ENCODE assay signal across 22 cellular contexts in the genomic region with DNA sequence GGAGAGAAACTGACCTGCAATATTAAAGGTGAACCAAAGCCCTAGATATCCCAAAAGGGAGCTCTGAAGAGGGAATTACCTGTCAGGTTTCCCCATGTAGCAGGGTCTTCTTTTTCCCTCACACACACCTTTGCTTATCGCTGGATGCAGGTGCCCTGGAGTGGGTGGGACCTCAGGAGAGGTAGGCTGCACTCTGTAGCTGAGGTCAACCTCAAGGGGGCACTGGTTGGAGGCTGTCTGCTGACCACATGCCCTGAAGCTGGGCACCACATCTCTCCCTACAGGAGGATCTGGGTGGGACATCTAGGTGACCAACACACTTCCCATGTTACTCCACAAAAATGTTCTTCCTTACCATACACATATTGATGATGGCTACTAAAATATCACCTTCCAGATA.
DNase-seq lines count a peak whose midpoint lies in the region; ATAC-seq, FAIRE-seq and TF ChIP-seq lines count a peak whose summit lies in the region.
"Had no signal": no experiment of that assay in that cellular context is flagged by ENCODE, and none has a peak within 500 bp of the region (broad histone marks: within the 10 kb centered on the region; RNA-seq: fewer than 3 reads in every experiment).

No MANE protein-coding gene starts in this region.

- peak; percentile 79 for ATAC-seq in WTC11
- no peak for ATAC-seq in HG03571 (IDR thresholded peaks at IDR 0.05; ENCODE audit: unreplicated experiment)
- ATAC-seq in pancreas, result no peak
- ATAC-seq: CD8-positive, alpha-beta T cell had no signal

- H3K23ac ChIP-seq in H9 (ENCODE audit: insufficient read length, low read depth, low read length) (no peak overlapping the region), mesenchymal stem cell (ENCODE audit: low read length in 2 of 2) (no peak overlapping the region)

- H3K9me3 ChIP-seq in H9 (ENCODE audit: control insufficient read depth, low read depth, low read length) (no peaks in the 10 kb centered on the region), mesenchymal stem cell (ENCODE audit: control insufficient read depth, low read length) (no peaks in the 10 kb centered on the region), pancreas (no peaks in the 10 kb centered on the region)

- H2BK5ac ChIP-seq in H9 (ENCODE audit: insufficient read length, low read length) (no peak overlapping the region), mesenchymal stem cell (ENCODE audit: low read depth, low read length, poor library complexity, severe bottlenecking) (no peak overlapping the region)

- H3K36me3 Mint-ChIP-seq in H9 (ENCODE audit: insufficient read depth in 1 of 3, low read depth in 3 of 3), result peaks cover 0 to 13% (median 2%) of the 10 kb centered on the region in 3 experiments; a peak in 6 of 7 replicates
- H3K36me3 Mint-ChIP-seq in WTC11, result peaks cover 14% of the 10 kb centered on the region
- H3K36me3 Mint-ChIP-seq: CD14-positive monocyte; CD8-positive, alpha-beta T cell; IgD-negative memory B cell had no signal

- H3K4me2 ChIP-seq in H9 (ENCODE audit: insufficient read depth, insufficient read length, low read length), result no peak overlapping the region
- H3K4me2 ChIP-seq in mesenchymal stem cell (ENCODE audit: low read length, poor library complexity, severe bottlenecking), result peak overlapping the region; percentile 6

- no peak overlapping the region for H2BK12ac ChIP-seq in H9 (ENCODE audit: insufficient read length, low read depth, low read length)
- no peak overlapping the region for H2BK12ac ChIP-seq in mesenchymal stem cell (ENCODE audit: low read length in 2 of 2)

- H3K9ac ChIP-seq in H9 (ENCODE audit: extremely low read depth, insufficient read length, low read length) (no peak overlapping the region), mesenchymal stem cell (ENCODE audit: low read length) (no peak overlapping the region)

- H3K27ac ChIP-seq in C4-2B, result no peak overlapping the region
- no peak overlapping the region for H3K27ac ChIP-seq in H9 (ENCODE audit: insufficient read length, low read depth, low read length)
- H3K27ac ChIP-seq in mesenchymal stem cell (ENCODE audit: low read length, poor library complexity, severe bottlenecking), result no peak overlapping the region
- no peak overlapping the region for H3K27ac ChIP-seq in pancreas

- no peak overlapping the region for H3K4ac ChIP-seq in H9 (ENCODE audit: low read depth, low read length)
- H3K4ac ChIP-seq in mesenchymal stem cell (ENCODE audit: low read depth in 1 of 2, low read length in 2 of 2), result no peak overlapping the region

- no peaks in the 10 kb centered on the region for H3K27me3 ChIP-seq in H9 (ENCODE audit: insufficient read depth, low read length)
- H3K27me3 ChIP-seq in mesenchymal stem cell (ENCODE audit: control insufficient read depth in 1 of 2, insufficient read depth in 1 of 2, low read length in 2 of 2), result no peaks in the 10 kb centered on the region
- no peaks in the 10 kb centered on the region for H3K27me3 ChIP-seq in pancreas

- H3K27ac Mint-ChIP-seq in H9 (no peak overlapping the region), WTC11 (no peak overlapping the region)
- H3K27ac Mint-ChIP-seq: B cell; CD14-positive monocyte; CD8-positive, alpha-beta T cell; IgD-negative memory B cell had no signal

- H2AFZ ChIP-seq in H9 (ENCODE audit: low read length), result no peak overlapping the region
- H2AFZ ChIP-seq in mesenchymal stem cell (ENCODE audit: low read depth, low read length), result no peak overlapping the region

- no peaks in the 10 kb centered on the region for H3K79me2 ChIP-seq in H9 (ENCODE audit: insufficient read depth, low read length)

- no peaks in the 10 kb centered on the region for H4K20me1 ChIP-seq in H9 (ENCODE audit: control insufficient read depth, insufficient read depth, insufficient read length)

- H3K4me1 ChIP-seq in H9 (ENCODE audit: insufficient read depth, low read length) (no peaks in the 10 kb centered on the region), mesenchymal stem cell (ENCODE audit: control insufficient read depth, insufficient read depth, low read depth, low read length) (no peaks in the 10 kb centered on the region), pancreas (peaks cover 0 to 6% (median 0%) of the 10 kb centered on the region in 3 donors)

- TF ChIP-seq CTCF in C4-2B (conservative IDR thresholded peaks at IDR 0.05) (peak; percentile 17), H9 (conservative IDR thresholded peaks at IDR 0.05) (peak; percentile 35; the same call in 2 of the 3 replicates), WTC11 (IDR thresholded peaks at IDR 0.05) (no peak), pancreas (IDR thresholded peaks at IDR 0.05) (no peak), GM10248 (IDR thresholded peaks at IDR 0.05; ENCODE audit: control extremely low read depth, extremely low read depth, low read depth, missing control alignments) (no peak)

- no peaks in the 10 kb centered on the region for H3K36me3 ChIP-seq in mesenchymal stem cell (ENCODE audit: control insufficient read depth in 1 of 2, insufficient read depth in 2 of 2, low read depth in 1 of 2, low read length in 2 of 2)
- no peaks in the 10 kb centered on the region for H3K36me3 ChIP-seq in pancreas

- H4K91ac ChIP-seq in H9 (ENCODE audit: insufficient read length, low read depth, low read length), result no peak overlapping the region
- H4K91ac ChIP-seq in mesenchymal stem cell (ENCODE audit: low read length), result no peak overlapping the region

- H3T11ph ChIP-seq in H9 (ENCODE audit: low read length), result no peak overlapping the region

- H3K14ac ChIP-seq in H9 (ENCODE audit: insufficient read depth, low read length) (no peak overlapping the region), mesenchymal stem cell (ENCODE audit: low read length in 2 of 2) (no peak overlapping the region)

- no peak overlapping the region for H3K56ac ChIP-seq in H9 (ENCODE audit: insufficient read length, low read depth, low read length)

- H4K8ac ChIP-seq in H9 (replicated peaks; ENCODE audit: insufficient read length, low read depth, low read length) (no peak overlapping the region), mesenchymal stem cell (ENCODE audit: low read length) (no peak overlapping the region)

- H2BK20ac ChIP-seq in H9 (ENCODE audit: low read depth, low read length, poor library complexity, severe bottlenecking), result no peak overlapping the region

- H2BK120ac ChIP-seq in H9 (ENCODE audit: low read depth, low read length, poor library complexity, severe bottlenecking), result no peak overlapping the region
- no peak overlapping the region for H2BK120ac ChIP-seq in mesenchymal stem cell (ENCODE audit: low read depth, low read length)

- no CpG with 5 or more reads among the region's 1 CpG for WGBS in H9 (ENCODE audit: extremely low coverage, insufficient read length, low lambda C conversion rate)
- 78% methylated on average over 1 of the region's 1 CpG for WGBS in mesenchymal stem cell
- 91 to 100% methylated on average over 1 of the region's 1 CpG for WGBS in pancreas, 2 donors

- H3K4me3 Mint-ChIP-seq in H9, result no peak overlapping the region
- H3K4me3 Mint-ChIP-seq in WTC11, result no peak overlapping the region
- H3K4me3 Mint-ChIP-seq: B cell; CD14-positive monocyte; CD8-positive, alpha-beta T cell; IgD-negative memory B cell had no signal

- intact Hi-C loops in pancreas (cut with DNase I), result no loop called here

- POLR2A ChIA-PET in WTC11 (lab: Charles Lee), result no interaction called here
- POLR2A ChIA-PET in GM10248 (lab: Yijun Ruan, JAX), result no interaction called here

- CTCF ChIA-PET in WTC11 (lab: Charles Lee), result interaction anchor here (0.8 to 1.2 kb wide), 3 partner anchors 14 to 56 kb away, joined by 3 to 4 read pairs (median 3); no protein-coding TSS in a partner anchor
- CTCF ChIA-PET in GM10248 (lab: Yijun Ruan, JAX), result interaction anchor here (1.0 to 1.6 kb wide), 4 partner anchors 9 to 48 kb away, joined by 3 to 5 read pairs (median 4); no protein-coding TSS in a partner anchor

- H3K18ac ChIP-seq in H9 (ENCODE audit: insufficient read length, low read depth, low read length), result no peak overlapping the region
- peak overlapping the region in 1 of 2 experiments; percentile 54 for H3K18ac ChIP-seq in mesenchymal stem cell (ENCODE audit: low read depth in 1 of 2, low read length in 2 of 2)

- H3K9me3 Mint-ChIP-seq in H9, result peaks cover 8 to 13% of the 10 kb centered on the region in 2 experiments; a peak in 4 of 5 replicates
- peaks cover 27% of the 10 kb centered on the region for H3K9me3 Mint-ChIP-seq in WTC11

- DNase-seq in H9 (no peak), WTC11 (ENCODE audit: low spot score) (peak; percentile 13), mesenchymal stem cell (no peak), UCSD-AML1 (lab: John Stamatoyannopoulos, UW; ENCODE audit: unreplicated experiment) (no peak), pancreas (no peak), GM10248 (ENCODE audit: extremely low spot score) (no peak)
- DNase-seq: CD8-positive, alpha-beta T cell; COR-L47; DMS153; DMS79 treated with DMSO at 0.1 percent for 48 hours; EL; GOT3; HCEC 1CT had no signal

- no peak overlapping the region for H2BK15ac ChIP-seq in H9 (ENCODE audit: low read depth, low read length)
- H2BK15ac ChIP-seq in mesenchymal stem cell (ENCODE audit: low read depth, poor library complexity, severe bottlenecking), result no peak overlapping the region

- FAIRE-seq in pancreas (lab: Jason Lieb, UNC), result no peak
- FAIRE-seq: A204.1, D721Med, G401.6, GM19239 had no signal

- H3K23me2 ChIP-seq in H9 (ENCODE audit: insufficient read length, low read depth, low read length, poor library complexity, severe bottlenecking), result no peaks in the 10 kb centered on the region

- H2AK5ac ChIP-seq in H9 (ENCODE audit: insufficient read length, low read length), result no peak overlapping the region
- no peak overlapping the region for H2AK5ac ChIP-seq in mesenchymal stem cell (ENCODE audit: low read length, severe bottlenecking)

- no peak overlapping the region for H4K5ac ChIP-seq in H9 (ENCODE audit: insufficient read length, low read depth, low read length)

- H3K4me3 ChIP-seq in mesenchymal stem cell (ENCODE audit: insufficient read depth in 1 of 2, low read depth in 1 of 2, low read length in 2 of 2) (no peak overlapping the region), pancreas (no peak overlapping the region)

- H3K27me3 Mint-ChIP-seq in H9 (ENCODE audit: low read depth) (no peaks in the 10 kb centered on the region), WTC11 (ENCODE audit: low read depth) (no peaks in the 10 kb centered on the region)
- H3K27me3 Mint-ChIP-seq: B cell, IgD-negative memory B cell had no signal

- no peaks in the 10 kb centered on the region for H3K79me1 ChIP-seq in H9 (ENCODE audit: insufficient read depth, low read depth, low read length, poor library complexity, severe bottlenecking)
- H3K79me1 ChIP-seq in mesenchymal stem cell (replicated peaks; ENCODE audit: low read length, poor library complexity, severe bottlenecking), result no peaks in the 10 kb centered on the region

- peaks cover 7 to 9% of the 10 kb centered on the region in 2 experiments for H3K4me1 Mint-ChIP-seq in H9
- peaks cover 5% of the 10 kb centered on the region for H3K4me1 Mint-ChIP-seq in WTC11
- H3K4me1 Mint-ChIP-seq: B cell, IgD-negative memory B cell had no signal

TF ChIP-seq in WTC11, 78 proteins besides CTCF, POLR2A, EP300 and RAD21 (continues in another document):
- TF ChIP-seq GABPB1 (CRISPR knock-in tag; IDR thresholded peaks at IDR 0.05), result no peak

Comparison
In these comparisons a context has a peak if more than half of its experiments do, and no peak if none do; other contexts are left out.
1. CTCF ChIP-seq: peak in C4-2B (single experiment) and H9 (single experiment); none in WTC11 (single experiment), pancreas (0 of 4) and GM10248 (single experiment).